18 cellular contexts compared by ENCODE assay signal in genomic region chr4:189835505-189835904, GRCh38.
A peak's percentile ranks its signal among the peaks of the same experiment; 100 is the strongest.
DNase-seq lines count a peak whose midpoint lies in the region; FAIRE-seq lines count a peak whose summit lies in the region.
"Had no signal": no experiment of that assay in that cellular context is flagged by ENCODE, and none has a peak within 500 bp of the region (broad histone marks: within the 10 kb centered on the region; RNA-seq: fewer than 3 reads in every experiment).

No MANE protein-coding gene starts in this region.

- no peak overlapping the region for H4K8ac ChIP-seq in mesenchymal stem cell (ENCODE audit: low read length)

- H3K79me1 ChIP-seq in mesenchymal stem cell (replicated peaks; ENCODE audit: low read length, poor library complexity, severe bottlenecking) = no peaks in the 10 kb centered on the region

- H3K23ac ChIP-seq in mesenchymal stem cell (ENCODE audit: low read length in 2 of 2) = no peak overlapping the region

- no peak overlapping the region for H3K18ac ChIP-seq in mesenchymal stem cell (ENCODE audit: low read depth in 1 of 2, low read length in 2 of 2)

- peak; percentile 59 for FAIRE-seq in GM18507 (lab: Jason Lieb, UNC)
- FAIRE-seq: A549, H1, K562 had no signal

- H3K9ac ChIP-seq in NT2/D1 (ENCODE audit: insufficient read length, low read depth) (no peak overlapping the region), mesenchymal stem cell (ENCODE audit: low read length) (no peak overlapping the region)

- no peaks in the 10 kb centered on the region for H3K36me3 ChIP-seq in NT2/D1 (ENCODE audit: insufficient read depth, insufficient read length, low read length)
- no peaks in the 10 kb centered on the region for H3K36me3 ChIP-seq in mesenchymal stem cell (ENCODE audit: control insufficient read depth in 1 of 2, insufficient read depth in 2 of 2, low read depth in 1 of 2, low read length in 2 of 2)
- H3K36me3 ChIP-seq: BE2C, HAP-1 had no signal

- H3K27ac ChIP-seq in epithelial cell of prostate (no peak overlapping the region), mesenchymal stem cell (ENCODE audit: low read length, poor library complexity, severe bottlenecking) (no peak overlapping the region)
- H3K27ac ChIP-seq: A549, C4-2B had no signal

- no peak overlapping the region for H3K14ac ChIP-seq in mesenchymal stem cell (ENCODE audit: low read length in 2 of 2)

- H3K4me1 ChIP-seq in NT2/D1 (ENCODE audit: insufficient read depth, insufficient read length) = no peaks in the 10 kb centered on the region
- H3K4me1 ChIP-seq in mesenchymal stem cell (ENCODE audit: control insufficient read depth, insufficient read depth, low read depth, low read length) = no peaks in the 10 kb centered on the region
- H3K4me1 ChIP-seq: A549, BE2C, Caco-2, HAP-1 had no signal

- no peak overlapping the region for H2BK120ac ChIP-seq in mesenchymal stem cell (ENCODE audit: low read depth, low read length)

- H3K4me2 ChIP-seq in mesenchymal stem cell (ENCODE audit: low read length, poor library complexity, severe bottlenecking) = no peak overlapping the region
- H3K4me2 ChIP-seq: A549 had no signal

- H2AK5ac ChIP-seq in mesenchymal stem cell (ENCODE audit: low read length, severe bottlenecking) = no peak overlapping the region

- H4K91ac ChIP-seq in mesenchymal stem cell (ENCODE audit: low read length) = peak overlapping the region; percentile 80

- no peak overlapping the region for H3K4ac ChIP-seq in mesenchymal stem cell (ENCODE audit: low read depth in 1 of 2, low read length in 2 of 2)

- no peak overlapping the region for H2BK15ac ChIP-seq in mesenchymal stem cell (ENCODE audit: low read depth, poor library complexity, severe bottlenecking)

- H2BK5ac ChIP-seq in mesenchymal stem cell (ENCODE audit: low read depth, low read length, poor library complexity, severe bottlenecking) = no peak overlapping the region

- H2AFZ ChIP-seq in mesenchymal stem cell (ENCODE audit: low read depth, low read length) = no peak overlapping the region

- no CpG with 5 or more reads among the region's 1 CpG for WGBS in mesenchymal stem cell

- H3K9me3 ChIP-seq in NT2/D1 (ENCODE audit: insufficient read depth, low read length) (peaks cover 14% of the 10 kb centered on the region), mesenchymal stem cell (ENCODE audit: control insufficient read depth, low read length) (peaks cover 2% of the 10 kb centered on the region)
- H3K9me3 ChIP-seq: A549, BE2C, Caco-2, HAP-1 had no signal

- H3K27me3 ChIP-seq in NT2/D1 (ENCODE audit: insufficient read depth, insufficient read length) (no peaks in the 10 kb centered on the region), mesenchymal stem cell (ENCODE audit: control insufficient read depth in 1 of 2, insufficient read depth in 1 of 2, low read length in 2 of 2) (no peaks in the 10 kb centered on the region)
- H3K27me3 ChIP-seq: BE2C had no signal

- H2BK12ac ChIP-seq in mesenchymal stem cell (ENCODE audit: low read length in 2 of 2) = no peak overlapping the region

- DNase-seq in GM18507 (ENCODE audit: extremely low spot score, insufficient read length, low read depth) (no peak), NT2/D1 (ENCODE audit: low read depth, low spot score) (peak; percentile 35), epithelial cell of prostate (ENCODE audit: low read depth, low spot score) (peak; percentile 51), mesenchymal stem cell (no peak), hypothalamus (lab: John Stamatoyannopoulos, UW) (no peak), NCI-H345 (lab: John Stamatoyannopoulos, UW) (no peak), islet precursor cell (no peak)
- DNase-seq in activated naive CD4-positive, alpha-beta T cell treated with Interleukin-2 at 50 U/mL for 16 hours = no peak
- DNase-seq: BE2C; Caco-2; CD8-positive, alpha-beta T cell; DND-41; GDM1 had no signal

- H3K4me3 ChIP-seq in NT2/D1 (ENCODE audit: insufficient read length, low read depth) = no peak overlapping the region
- no peak overlapping the region for H3K4me3 ChIP-seq in mesenchymal stem cell (ENCODE audit: insufficient read depth in 1 of 2, low read depth in 1 of 2, low read length in 2 of 2)
- H3K4me3 ChIP-seq: A549, HAP-1, K562 had no signal

Comparison
In these comparisons a context has a peak if more than half of its experiments do, and no peak if none do; other contexts are left out.
1. DNase-seq: peak in NT2/D1 (single experiment) and epithelial cell of prostate (single experiment); none in GM18507 (single experiment), mesenchymal stem cell (single experiment), hypothalamus (0 of 51), NCI-H345 (single experiment), islet precursor cell (single experiment) and activated naive CD4-positive, alpha-beta T cell treated with Interleukin-2 at 50 U/mL for 16 hours (single experiment).